In the genomic region with DNA sequence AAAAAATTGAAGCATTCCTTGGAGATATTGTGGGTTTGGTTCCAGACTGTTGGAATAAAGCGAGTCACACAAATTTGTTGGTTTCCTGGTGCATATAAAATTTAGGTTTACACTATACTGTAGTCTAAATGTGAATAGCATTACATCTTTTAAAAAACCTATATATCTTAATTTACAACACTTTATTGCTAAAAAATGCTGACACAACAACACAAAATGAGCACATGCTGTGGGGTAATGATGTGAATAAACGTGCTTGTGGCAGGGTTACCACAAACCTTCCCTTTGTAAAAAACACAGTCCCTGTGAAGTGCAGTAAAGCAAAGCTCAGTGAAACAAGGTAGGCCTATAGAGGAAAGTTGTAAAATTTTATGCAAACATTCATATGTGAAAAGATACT, we compare ENCODE assay signal across 23 cellular contexts.
"Had no signal": no experiment of that assay in that cellular context is flagged by ENCODE, and none has a peak within 500 bp of the region (broad histone marks: within the 10 kb centered on the region; RNA-seq: fewer than 3 reads in every experiment).

No MANE protein-coding gene starts in this region.

- DNase-seq: colonic mucosa; dermis blood vessel endothelial cell; esophagus squamous epithelium; foreskin fibroblast; glutamatergic neuron; left colon; left ventricle myocardium superior; mucosa of descending colon; natural killer cell; nucleus accumbens; ovary; small intestine; stimulated activated CD4-positive, alpha-beta T cell treated with anti-CD3 and anti-CD28 coated beads, Interleukin-2, amount 100 ng/mL, for 48 hours; stimulated activated naive CD4-positive, alpha-beta T cell treated with Interleukin-2 at 50 U/mL for 16 hours; thyroid gland; upper lobe of left lung; uterus had no signal

- FAIRE-seq: small intestine had no signal

- H3K36me3 ChIP-seq: colonic mucosa, neural progenitor cell, ovary, uterus had no signal

- H3K4me1 ChIP-seq: colonic mucosa, esophagus squamous epithelium, gastroesophageal sphincter, neural progenitor cell, suprapubic skin, thyroid gland, upper lobe of left lung, uterus had no signal

- H3K27me3 ChIP-seq: colonic mucosa, esophagus squamous epithelium, gastroesophageal sphincter, hepatocyte, neural progenitor cell, ovary, right atrium auricular region, suprapubic skin, thyroid gland, upper lobe of left lung, uterus had no signal

- ATAC-seq: gastroesophageal sphincter, left colon, left ventricle myocardium superior, mucosa of descending colon, natural killer cell had no signal

- H3K27ac Mint-ChIP-seq: neural progenitor cell had no signal

- H3K4me3 ChIP-seq: colonic mucosa, esophagus squamous epithelium, gastroesophageal sphincter, hepatocyte, lung, mucosa of descending colon, neural progenitor cell, ovary, right atrium auricular region, suprapubic skin, thyroid gland, upper lobe of left lung, uterus had no signal

- H3K9me3 ChIP-seq: colonic mucosa, esophagus squamous epithelium, gastroesophageal sphincter, mucosa of descending colon, ovary, right atrium auricular region, suprapubic skin, thyroid gland, upper lobe of left lung, uterus had no signal

- H2AFZ ChIP-seq: hepatocyte, neural progenitor cell had no signal

- H3K9ac ChIP-seq: neural progenitor cell had no signal

- H3K27ac ChIP-seq: colonic mucosa, esophagus squamous epithelium, gastroesophageal sphincter, hepatocyte, neural progenitor cell, ovary, right atrium auricular region, suprapubic skin, thyroid gland, upper lobe of left lung, uterus had no signal

- H3K79me2 ChIP-seq: hepatocyte had no signal

- H3K9me3 Mint-ChIP-seq: natural killer cell, neural progenitor cell had no signal

- H3K4me2 ChIP-seq: hepatocyte, neural progenitor cell had no signal

- H3K36me3 Mint-ChIP-seq: natural killer cell had no signal

- H3K4me3 Mint-ChIP-seq: natural killer cell, neural progenitor cell had no signal

- H3K4me1 Mint-ChIP-seq: neural progenitor cell had no signal
